21 cellular contexts compared by ENCODE assay signal in genomic region chr3:150567328-150567727, GRCh38.
"Had no signal": no experiment of that assay in that cellular context is flagged by ENCODE, and none has a peak within 500 bp of the region (broad histone marks: within the 10 kb centered on the region; RNA-seq: fewer than 3 reads in every experiment).

No MANE protein-coding gene starts in this region.

- DNase-seq: effector CD4-positive, alpha-beta T cell; heart right ventricle; hypothalamus; kidney glomerular epithelial cell; mucosa of descending colon; natural killer cell; ovary; small intestine; stimulated activated CD4-positive, alpha-beta T cell treated with anti-CD3 and anti-CD28 coated beads, Interleukin-4, amount 100 ng/mL, for 1 hour; stimulated activated CD8-positive, alpha-beta memory T cell treated with anti-CD3 and anti-CD28 coated beads, Interleukin-4, amount 100 ng/mL, for 48 hours; tibial artery; upper lobe of right lung had no signal

- ATAC-seq: esophagus mucosa; heart right ventricle; mucosa of descending colon; natural killer cell; stimulated activated memory B cell treated with anti-CD40 and anti-IgM and Interleukin-4, amounts not matched to agents 10 μg/mL and 1 μg/mL and 100 μg/mL, for 72 hours; upper lobe of right lung had no signal

- H3K27ac Mint-ChIP-seq: natural killer cell; stimulated activated memory B cell treated with anti-CD40 and anti-IgM and Interleukin-4, amounts not matched to agents 10 μg/mL and 1 μg/mL and 100 μg/mL, for 72 hours; stimulated activated naive CD8-positive, alpha-beta T cell treated with anti-CD3 and anti-CD28 coated beads, Interleukin-15, Interleukin-2, amounts not matched to agents 100 ng/mL and 50 ng/mL, for 24 hours had no signal

- H3K36me3 ChIP-seq: ovary had no signal

- H3K9me3 Mint-ChIP-seq: natural killer cell; neural crest cell; stimulated activated memory B cell treated with anti-CD40 and anti-IgM and Interleukin-4, amounts not matched to agents 10 μg/mL and 1 μg/mL and 100 μg/mL, for 72 hours; stimulated activated naive CD8-positive, alpha-beta T cell treated with anti-CD3 and anti-CD28 coated beads, Interleukin-15, Interleukin-2, amounts not matched to agents 100 ng/mL and 50 ng/mL, for 24 hours had no signal

- H3K27me3 Mint-ChIP-seq: stimulated activated memory B cell treated with anti-CD40 and anti-IgM and Interleukin-4, amounts not matched to agents 10 μg/mL and 1 μg/mL and 100 μg/mL, for 72 hours; stimulated activated naive CD8-positive, alpha-beta T cell treated with anti-CD3 and anti-CD28 coated beads, Interleukin-15, Interleukin-2, amounts not matched to agents 100 ng/mL and 50 ng/mL, for 24 hours had no signal

- H3K4me3 Mint-ChIP-seq: natural killer cell; neural crest cell; stimulated activated memory B cell treated with anti-CD40 and anti-IgM and Interleukin-4, amounts not matched to agents 10 μg/mL and 1 μg/mL and 100 μg/mL, for 72 hours; stimulated activated naive CD8-positive, alpha-beta T cell treated with anti-CD3 and anti-CD28 coated beads, Interleukin-15, Interleukin-2, amounts not matched to agents 100 ng/mL and 50 ng/mL, for 24 hours had no signal

- H3K27me3 ChIP-seq: heart right ventricle, ovary, right atrium auricular region, tibial artery, upper lobe of right lung, vagina had no signal

- H3K4me3 ChIP-seq: coronary artery, heart right ventricle, mucosa of descending colon, ovary, right atrium auricular region, tibial artery, upper lobe of right lung, vagina had no signal

- H3K4me1 ChIP-seq: heart right ventricle, right atrium auricular region, tibial artery, upper lobe of right lung, vagina had no signal

- FAIRE-seq: frontal cortex, islet of Langerhans, small intestine had no signal

- H3K9me3 ChIP-seq: heart right ventricle, mucosa of descending colon, ovary, right atrium auricular region, tibial artery, upper lobe of right lung, vagina had no signal

- H3K27ac ChIP-seq: coronary artery, heart right ventricle, ovary, right atrium auricular region, tibial artery, upper lobe of right lung, vagina had no signal

- H3K4me1 Mint-ChIP-seq: neural crest cell had no signal
